In genomic region chr18:26052497-26052896, GRCh38 we compare ENCODE assay signal across 28 cellular contexts. TPM values are rescaled to one million over a fixed set of nuclear protein-coding genes. Genes with fewer than 3 reads are reported as not detected.
DNase-seq lines count a peak whose midpoint lies in the region; ATAC-seq and TF ChIP-seq lines count a peak whose summit lies in the region.
"Had no signal": no experiment of that assay in that cellular context is flagged by ENCODE, and none has a peak within 500 bp of the region (broad histone marks: within the 10 kb centered on the region; RNA-seq: fewer than 3 reads in every experiment).

No MANE protein-coding gene starts in this region.

- POLR2A ChIA-PET in CD4-positive, alpha-beta T cell (lab: Charles Lee), result no interaction called here

- H3K4me1 Mint-ChIP-seq in HFFc6 (ENCODE audit: low read depth), result peaks cover 4% of the 10 kb centered on the region
- peaks cover 15% of the 10 kb centered on the region for H3K4me1 Mint-ChIP-seq in CD4-positive, alpha-beta T cell (ENCODE audit: low read depth)
- peaks cover 4% of the 10 kb centered on the region for H3K4me1 Mint-ChIP-seq in type B pancreatic cell (ENCODE audit: unreplicated experiment)

- no peak for ATAC-seq in CD4-positive, alpha-beta T cell (ENCODE audit: poor library complexity)
- ATAC-seq: activated naive CD8-positive, alpha-beta T cell treated with anti-CD3 and anti-CD28 coated beads, Interleukin-2, amount 50 U/mL, for 24 hours; right cardiac atrium had no signal

- peak; percentile 5 for DNase-seq in A172 (ENCODE audit: low spot score)
- peak; percentile 4 for DNase-seq in EL
- DNase-seq in RPMI7951 (ENCODE audit: low read depth), result peak; percentile 6
- peak; percentile 2 to 12 for DNase-seq in foreskin fibroblast
- no peak for DNase-seq in NCI-H1930 (lab: John Stamatoyannopoulos, UW)
- DNase-seq in HFFc6, result no peak
- no peak for DNase-seq in CD4-positive, alpha-beta T cell
- no peak for DNase-seq in type B pancreatic cell (ENCODE audit: extremely low spot score, unreplicated experiment)
- DNase-seq: activated CD4-positive, alpha-beta T cell treated with anti-CD3 and anti-CD28 coated beads, Interleukin-2, amount 50 U/mL, for 4 hours; activated CD8-positive, alpha-beta memory T cell treated with anti-CD3 and anti-CD28 coated beads, Interleukin-2, amount 50 U/mL, for 48 hours; activated effector memory CD4-positive, alpha-beta T cell treated with Interleukin-2 at 50 U/mL for 16 hours; activated naive CD8-positive, alpha-beta T cell treated with anti-CD3 and anti-CD28 coated beads, Interleukin-2, amount 50 U/mL, for 24 hours; DMS153; hypothalamus; islet precursor cell; MG63; NCI-H146; NCI-H774; occipital lobe; OCI-M1; right cardiac atrium; SJCRH30; T-helper 2 cell; WERI-Rb-1 had no signal

- H3K27ac Mint-ChIP-seq in HFFc6, result no peak overlapping the region
- H3K27ac Mint-ChIP-seq in CD4-positive, alpha-beta T cell, result no peak overlapping the region
- no peak overlapping the region for H3K27ac Mint-ChIP-seq in type B pancreatic cell
- H3K27ac Mint-ChIP-seq: activated naive CD8-positive, alpha-beta T cell treated with anti-CD3 and anti-CD28 coated beads, Interleukin-2, amount 50 U/mL, for 24 hours; dendritic cell treated with granulocyte-macrophage colony-stimulating factor and Interleukin-4, amounts not matched to agents 40 ng/mL and 50 ng/mL, for 4 days had no signal

- H3K36me3 Mint-ChIP-seq in HFFc6 (ENCODE audit: low read depth), result peaks cover 24% of the 10 kb centered on the region
- peaks cover 75% of the 10 kb centered on the region for H3K36me3 Mint-ChIP-seq in CD4-positive, alpha-beta T cell (ENCODE audit: low read depth)
- H3K36me3 Mint-ChIP-seq in type B pancreatic cell, result peaks cover 30% of the 10 kb centered on the region

- no peaks in the 10 kb centered on the region for H3K27me3 Mint-ChIP-seq in HFFc6 (ENCODE audit: insufficient read depth)
- H3K27me3 Mint-ChIP-seq in CD4-positive, alpha-beta T cell, result no peaks in the 10 kb centered on the region
- H3K27me3 Mint-ChIP-seq in type B pancreatic cell, result no peaks in the 10 kb centered on the region
- H3K27me3 Mint-ChIP-seq: activated naive CD8-positive, alpha-beta T cell treated with anti-CD3 and anti-CD28 coated beads, Interleukin-2, amount 50 U/mL, for 24 hours; dendritic cell treated with granulocyte-macrophage colony-stimulating factor and Interleukin-4, amounts not matched to agents 40 ng/mL and 50 ng/mL, for 4 days had no signal

- intact Hi-C loops in CD4-positive, alpha-beta T cell (cut with DNase I, micrococcal nuclease), result no loop called here

- H3K9me3 Mint-ChIP-seq in HFFc6, result no peaks in the 10 kb centered on the region
- no peaks in the 10 kb centered on the region for H3K9me3 Mint-ChIP-seq in CD4-positive, alpha-beta T cell
- no peaks in the 10 kb centered on the region for H3K9me3 Mint-ChIP-seq in type B pancreatic cell
- H3K9me3 Mint-ChIP-seq: activated naive CD8-positive, alpha-beta T cell treated with anti-CD3 and anti-CD28 coated beads, Interleukin-2, amount 50 U/mL, for 24 hours; dendritic cell treated with granulocyte-macrophage colony-stimulating factor and Interleukin-4, amounts not matched to agents 40 ng/mL and 50 ng/mL, for 4 days had no signal

- TF ChIP-seq CTCF in foreskin fibroblast (IDR thresholded peaks at IDR 0.05; ENCODE audit: low read depth, low read length) (no peak), HFFc6 (IDR thresholded peaks at IDR 0.05) (no peak), type B pancreatic cell (conservative IDR thresholded peaks at IDR 0.05) (no peak)
- TF ChIP-seq CTCF in CD4-positive, alpha-beta T cell (IDR thresholded peaks at IDR 0.05), result no peak

- no peaks in the 10 kb centered on the region for H3K27me3 ChIP-seq in CD4-positive, alpha-beta T cell (ENCODE audit: control insufficient read depth, insufficient read depth, low read length)
- H3K27me3 ChIP-seq: MG63, SJCRH30, suprapubic skin had no signal

- no peak overlapping the region for H3K27ac ChIP-seq in CD4-positive, alpha-beta T cell (ENCODE audit: low read depth, low read length)
- H3K27ac ChIP-seq: C4-2B, SJCRH30, suprapubic skin, WERI-Rb-1 had no signal

- H3K4me3 Mint-ChIP-seq in HFFc6, result no peak overlapping the region
- no peak overlapping the region for H3K4me3 Mint-ChIP-seq in CD4-positive, alpha-beta T cell
- H3K4me3 Mint-ChIP-seq in type B pancreatic cell, result no peak overlapping the region
- H3K4me3 Mint-ChIP-seq: activated naive CD8-positive, alpha-beta T cell treated with anti-CD3 and anti-CD28 coated beads, Interleukin-2, amount 50 U/mL, for 24 hours; dendritic cell treated with granulocyte-macrophage colony-stimulating factor and Interleukin-4, amounts not matched to agents 40 ng/mL and 50 ng/mL, for 4 days had no signal

- no peak overlapping the region for H3K4me3 ChIP-seq in foreskin fibroblast (ENCODE audit: low read depth in 1 of 2, low read length in 2 of 2)
- H3K4me3 ChIP-seq: lung, MG63, SJCRH30, suprapubic skin had no signal

- H3K9me3 ChIP-seq in CD4-positive, alpha-beta T cell (ENCODE audit: control insufficient read depth, low read length), result no peaks in the 10 kb centered on the region
- H3K9me3 ChIP-seq: MG63, SJCRH30, suprapubic skin had no signal

- CTCF ChIA-PET in CD4-positive, alpha-beta T cell (lab: Charles Lee), result interaction anchor here (0.5 to 1.3 kb wide), 2 partner anchors 25 to 36 kb away, joined by 3 to 5 read pairs; no protein-coding TSS in a partner anchor

RNA-seq across cellular contexts. Expression of gene SS18, which starts 37.9 kb away (rescaled TPM):
- total RNA-seq in A172 (2014; rRNA removed; shearing (Covaris generic)), result 103 and 210 TPM in 2 replicates
- 108 and 120 TPM in 2 replicates for total RNA-seq in RPMI7951 (2014; rRNA removed; shearing (Covaris generic))
- 10 to 100 TPM; 59.6 to 70.1 (median 67.9) TPM for total RNA-seq in HFFc6 (2021; fragmentation: NEBNext Ultra II Directional; extraction: Animal tissue kit (Norgen Biotek cat#: 25700))
- 10 to 100 TPM; 40.4 to 41.7 TPM for total RNA-seq in CD4-positive, alpha-beta T cell
- total RNA-seq in type B pancreatic cell (ENCODE audit: low replicate concordance), result 77.1 and 85.7 TPM in 2 replicates

Comparison
In these comparisons a context has a peak if more than half of its experiments do, and no peak if none do; other contexts are left out.
1. DNase-seq: peak in A172 (single experiment), EL (single experiment), RPMI7951 (single experiment) and foreskin fibroblast (2 of 2); none in NCI-H1930 (0 of 2), HFFc6 (single experiment), CD4-positive, alpha-beta T cell (0 of 10) and type B pancreatic cell (single experiment).